ENCODE assay signal across 1 cellular context in genomic region chr14:30874120-30874998, GRCh38.
TF ChIP-seq lines count a peak whose summit lies in the region.

TSS of gene COCH (plus strand) at chr14:30874559. CDS start at chr14:30874939, 380 bp downstream.

TF ChIP-seq in K562, 482 proteins besides CTCF, POLR2A, EP300 and RAD21 (continued from another document and continues in another):
- TF ChIP-seq CEBPB (tag; IDR thresholded peaks at IDR 0.05) (no peak), NFIC (IDR thresholded peaks at IDR 0.05) (0 out of 2 replicates have a peak, but pooled peaks have one; percentile 22), L3MBTL2 (IDR thresholded peaks at IDR 0.05) (peak; percentile 93), FOXJ3 (CRISPR knock-in tag; IDR thresholded peaks at IDR 0.05) (no peak), VEZF1 (CRISPR knock-in tag; IDR thresholded peaks at IDR 0.05) (peak; percentile 61), MEF2D (tag; conservative IDR thresholded peaks at IDR 0.05; ENCODE audit: low read depth) (no peak), MTA3 (IDR thresholded peaks at IDR 0.05; ENCODE audit: borderline replicate concordance) (peak; percentile 51; the same call in 1 of the 2 replicates), YY1 (IDR thresholded peaks at IDR 0.05; ENCODE audit: borderline replicate concordance in 1 of 3, control insufficient read depth in 1 of 3, extremely low read depth in 1 of 3, insufficient read depth in 3 of 3, insufficient read length in 1 of 3, insufficient replicate concordance in 2 of 3, low read depth in 1 of 3, low read length in 2 of 3) (peak in 2 of 3 experiments; percentile 44 to 52), ZNF253 (CRISPR knock-in tag; conservative IDR thresholded peaks at IDR 0.05) (no peak), SMAD3 (CRISPR knock-in tag; conservative IDR thresholded peaks at IDR 0.05) (no peak), HCFC1 (IDR thresholded peaks at IDR 0.05; ENCODE audit: low read depth, low read length) (no peak), POLR2AphosphoS2 (IDR thresholded peaks at IDR 0.05; ENCODE audit: low read length) (no peak), ZNF280B (CRISPR knock-in tag; IDR thresholded peaks at IDR 0.05) (no peak), DACH1 (IDR thresholded peaks at IDR 0.05; ENCODE audit: partially characterized antibody) (no peak), BACH1 (tag; IDR thresholded peaks at IDR 0.05) (no peak), HNRNPK (IDR thresholded peaks at IDR 0.05; ENCODE audit: low read depth, low read length, poor library complexity, severe bottlenecking) (no peak), MAX (CRISPR knock-in tag; IDR thresholded peaks at IDR 0.05) (peak; percentile 63), ATF2 (CRISPR knock-in tag; IDR thresholded peaks at IDR 0.05) (no peak), GMEB1 (CRISPR knock-in tag; IDR thresholded peaks at IDR 0.05) (no peak), NBN (IDR thresholded peaks at IDR 0.05; ENCODE audit: low read depth) (no peak), TFAM (CRISPR knock-in tag; conservative IDR thresholded peaks at IDR 0.05) (no peak), SRSF9 (IDR thresholded peaks at IDR 0.05; ENCODE audit: borderline replicate concordance, low read depth, low read length) (no peak), KDM2B (CRISPR knock-in tag; IDR thresholded peaks at IDR 0.05) (no peak; the same call in 1 of the 2 replicates), STAG1 (CRISPR knock-in tag; IDR thresholded peaks at IDR 0.05; ENCODE audit: borderline replicate concordance) (no peak), ARID3B (CRISPR knock-in tag; IDR thresholded peaks at IDR 0.05; ENCODE audit: borderline replicate concordance) (no peak), ZBTB5 (IDR thresholded peaks at IDR 0.05) (no peak), TGIF2 (CRISPR knock-in tag; IDR thresholded peaks at IDR 0.05) (no peak; the same call in 1 of the 2 replicates), TCFL5 (CRISPR knock-in tag; conservative IDR thresholded peaks at IDR 0.05) (no peak), CAMTA2 (CRISPR knock-in tag; conservative IDR thresholded peaks at IDR 0.05) (no peak), CREM (IDR thresholded peaks at IDR 0.05; ENCODE audit: low read depth) (peak; percentile 15; the same call in 1 of the 2 replicates), ZNF3 (CRISPR knock-in tag; IDR thresholded peaks at IDR 0.05) (no peak), LCOR (CRISPR knock-in tag; IDR thresholded peaks at IDR 0.05) (no peak), TAF9B (IDR thresholded peaks at IDR 0.05; ENCODE audit: partially characterized antibody) (peak; percentile 32), RBFOX2 (IDR thresholded peaks at IDR 0.05; ENCODE audit: low read depth, low read length) (peak; percentile 92), ELF4 (CRISPR knock-in tag; IDR thresholded peaks at IDR 0.05) (no peak), TEAD4 (IDR thresholded peaks at IDR 0.05; ENCODE audit: low read length) (no peak), TEAD4 (CRISPR knock-in tag; IDR thresholded peaks at IDR 0.05; ENCODE audit: borderline replicate concordance) (no peak), WHSC1 (IDR thresholded peaks at IDR 0.05; ENCODE audit: low read length) (no peak), POLR2B (IDR thresholded peaks at IDR 0.05; ENCODE audit: low read depth, partially characterized antibody) (peak; percentile 66), GTF3C2 (IDR thresholded peaks at IDR 0.05; ENCODE audit: borderline replicate concordance, extremely low read depth, insufficient read length) (no peak), MAZ (CRISPR knock-in tag; conservative IDR thresholded peaks at IDR 0.05 in 1 of 2, IDR thresholded peaks at IDR 0.05 in 1 of 2) (peak; percentile 31 to 66; a peak in 2 of 4 replicates), ZFP30 (CRISPR knock-in tag; IDR thresholded peaks at IDR 0.05; ENCODE audit: borderline replicate concordance) (no peak), KLF16 (IDR thresholded peaks at IDR 0.05) (no peak), SMAD2 (IDR thresholded peaks at IDR 0.05; ENCODE audit: low read depth, low read length) (no peak), MEF2A (IDR thresholded peaks at IDR 0.05; ENCODE audit: control insufficient read depth, low read depth, low read length) (no peak), THAP7 (CRISPR knock-in tag; IDR thresholded peaks at IDR 0.05) (no peak), ZNF449 (CRISPR knock-in tag; IDR thresholded peaks at IDR 0.05) (no peak), ZNF311 (CRISPR knock-in tag; IDR thresholded peaks at IDR 0.05) (no peak), FOXK2 (conservative IDR thresholded peaks at IDR 0.05 in 1 of 2, IDR thresholded peaks at IDR 0.05 in 1 of 2; ENCODE audit: low read depth in 2 of 2) (no peak), PML (IDR thresholded peaks at IDR 0.05; ENCODE audit: low read length) (peak; percentile 32; the same call in 1 of the 2 replicates), SRF (CRISPR knock-in tag; IDR thresholded peaks at IDR 0.05) (no peak), ZNF174 (CRISPR knock-in tag; IDR thresholded peaks at IDR 0.05) (no peak), SNIP1 (IDR thresholded peaks at IDR 0.05; ENCODE audit: low read depth) (no peak), KAT2B (IDR thresholded peaks at IDR 0.05; ENCODE audit: low read depth, low read length) (no peak), THRA (IDR thresholded peaks at IDR 0.05) (no peak), U2AF2 (optimal IDR thresholded peaks at IDR 0.05; ENCODE audit: low read depth, low read length) (no peak)
